In the genomic region with DNA sequence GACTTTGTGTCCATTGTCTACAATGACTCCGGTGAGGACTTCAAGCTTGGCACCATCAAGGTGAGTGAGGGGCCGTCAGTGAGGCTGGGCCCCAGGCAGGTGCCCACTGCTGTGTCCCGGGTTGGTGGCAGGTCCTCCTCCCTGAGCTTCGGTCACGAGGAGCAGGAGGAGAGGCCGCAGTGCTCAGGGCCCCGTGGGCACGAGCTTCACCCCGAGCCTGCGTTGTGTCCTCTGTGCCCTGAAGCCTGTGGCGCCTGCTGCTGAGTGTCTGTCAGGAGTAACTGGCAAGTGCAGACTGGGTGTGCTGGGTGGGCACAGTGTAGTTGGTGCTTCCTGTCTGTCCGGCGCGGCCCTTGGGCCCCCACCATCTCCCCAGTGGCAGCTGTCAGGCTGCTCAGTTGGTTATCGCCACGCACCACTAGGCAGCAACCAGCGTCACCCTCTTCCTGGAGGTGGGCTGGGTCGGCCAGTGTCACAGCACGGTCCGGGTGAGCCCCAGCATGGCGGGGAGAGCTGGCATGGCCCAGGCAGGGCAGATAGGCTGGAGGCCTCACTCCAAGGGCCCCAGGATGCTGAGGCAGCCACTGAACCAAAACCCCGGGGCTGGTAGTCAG, we compare ENCODE assay signal across 21 cellular contexts. TPM values are rescaled to one million over a fixed set of nuclear protein-coding genes. Genes with fewer than 3 reads are reported as not detected.
DNase-seq lines count a peak whose midpoint lies in the region; ATAC-seq, FAIRE-seq and TF ChIP-seq lines count a peak whose summit lies in the region.
"Had no signal": no experiment of that assay in that cellular context is flagged by ENCODE, and none has a peak within 500 bp of the region (broad histone marks: within the 10 kb centered on the region; RNA-seq: fewer than 3 reads in every experiment).

No MANE protein-coding gene starts in this region.

- no peak overlapping the region for H3K4ac ChIP-seq in IMR-90 (ENCODE audit: low read depth, low read length)

- TF ChIP-seq RAD21 in IMR-90 (IDR thresholded peaks at IDR 0.05; ENCODE audit: low read length), result no peak
- no peak for TF ChIP-seq RAD21 in K562 (CRISPR knock-in tag; conservative IDR thresholded peaks at IDR 0.05 in 1 of 2, IDR thresholded peaks at IDR 0.05 in 1 of 2)

- POLR2A ChIA-PET in IMR-90 (lab: Charles Lee; ENCODE audit: unreplicated experiment) (no interaction called here), K562 (lab: Yijun Ruan, JAX) (interaction anchor here (1.0 to 1.4 kb wide), 2 partner anchors 39 to 66 kb away, joined by 3 to 4 read pairs; a partner anchor contains a TSS)

- H4K20me1 ChIP-seq in BLaER1, result peaks cover 58% of the 10 kb centered on the region
- peaks cover 25% of the 10 kb centered on the region for H4K20me1 ChIP-seq in IMR-90 (ENCODE audit: insufficient read depth, low read length)
- H4K20me1 ChIP-seq in K562 (replicated peaks; ENCODE audit: control insufficient read depth, insufficient read depth, low read length), result no peaks in the 10 kb centered on the region

- no peak for ATAC-seq in IMR-90 (ENCODE audit: low read depth)
- no peak for ATAC-seq in K562
- no peak for ATAC-seq in GM19467 (IDR thresholded peaks at IDR 0.05; ENCODE audit: unreplicated experiment)

- in situ Hi-C loops in IMR-90 (cut with MboI; ENCODE audit: low sequenced_read_pairs), result no loop called here
- in situ Hi-C loops in K562 (cut with MboI), result loop anchor here (10.0 kb wide), 1 partner anchor 58 kb away; a partner anchor contains a TSS

- no peak overlapping the region for H4K91ac ChIP-seq in IMR-90 (ENCODE audit: insufficient read depth, low read depth, low read length)

- no peak overlapping the region for H2BK120ac ChIP-seq in IMR-90 (ENCODE audit: low read depth, low read length)

- no peaks in the 10 kb centered on the region for H3K79me2 ChIP-seq in K562 (ENCODE audit: control insufficient read depth, insufficient read depth, low read length)

- H3K36me3 ChIP-seq in BLaER1 (peaks cover 81% of the 10 kb centered on the region), IMR-90 (ENCODE audit: control insufficient read depth, insufficient read depth, low read length) (peaks cover 89% of the 10 kb centered on the region), K562 (ENCODE audit: control insufficient read depth, insufficient read depth, low read length) (peaks cover 70% of the 10 kb centered on the region; the same call in 2 of the 3 replicates), prostate gland (peaks cover 0 to 20% of the 10 kb centered on the region in 2 donors)

- no peak overlapping the region for H2BK5ac ChIP-seq in IMR-90 (ENCODE audit: low read depth, low read length, poor library complexity, severe bottlenecking)

- H2AK9ac ChIP-seq in IMR-90 (replicated peaks; ENCODE audit: low read depth, low read length, poor library complexity), result peak overlapping the region; percentile 71

- peaks cover 75% of the 10 kb centered on the region for H3K4me1 ChIP-seq in BLaER1
- H3K4me1 ChIP-seq in IMR-90 (ENCODE audit: control insufficient read depth, insufficient read depth, low read length), result peaks cover 3% of the 10 kb centered on the region; the same call in 1 of the 2 replicates
- H3K4me1 ChIP-seq in K562 (replicated peaks in 1 of 2; ENCODE audit: control insufficient read depth in 2 of 2, insufficient read depth in 2 of 2, low read length in 2 of 2), result peaks cover 0 to 40% of the 10 kb centered on the region in 2 experiments; a peak in 2 of 5 replicates
- H3K4me1 ChIP-seq in prostate gland (replicated peaks), result peaks cover 36% of the 10 kb centered on the region

- H3K18ac ChIP-seq in IMR-90 (ENCODE audit: low read depth, low read length), result no peak overlapping the region

- H3K27me3 ChIP-seq in BLaER1 (no peaks in the 10 kb centered on the region), IMR-90 (ENCODE audit: control insufficient read depth, insufficient read depth, low read length) (no peaks in the 10 kb centered on the region), K562 (ENCODE audit: control insufficient read depth in 2 of 2, insufficient read depth in 2 of 2, low read length in 2 of 2) (no peaks in the 10 kb centered on the region), prostate gland (replicated peaks; ENCODE audit: insufficient read depth) (no peaks in the 10 kb centered on the region)

- no peak overlapping the region for H2BK20ac ChIP-seq in IMR-90 (ENCODE audit: low read depth, low read length)

- H4K8ac ChIP-seq in IMR-90 (ENCODE audit: low read depth in 2 of 2, low read length in 2 of 2), result no peak overlapping the region

- H3K27ac ChIP-seq in BLaER1, result peak overlapping the region; percentile 84
- H3K27ac ChIP-seq in IMR-90 (ENCODE audit: insufficient read depth, low read length), result no peak overlapping the region
- H3K27ac ChIP-seq in K562 (ENCODE audit: extremely low read depth, low read depth, low read length), result no peak overlapping the region
- peak overlapping the region; percentile 88 to 92 for H3K27ac ChIP-seq in prostate gland
- H3K27ac ChIP-seq: HL-60, PC-9 had no signal

- H3K9ac ChIP-seq in BLaER1 (peak overlapping the region; percentile 65), IMR-90 (ENCODE audit: low read depth, low read length) (no peak overlapping the region), K562 (ENCODE audit: insufficient read depth in 1 of 2, low read depth in 2 of 2, low read length in 2 of 2) (no peak overlapping the region)

- intact Hi-C loops in IMR-90 (cut with micrococcal nuclease), result no loop called here
- intact Hi-C loops in K562 (cut with micrococcal nuclease), result no loop called here
- intact Hi-C loops in prostate gland (cut with DNase I), result no loop called here
- intact Hi-C loops in lower leg skin (cut with DNase I; ENCODE audit: low total_unique reads), result loop anchor here (10.0 kb wide), 1 partner anchor 52 kb away; no protein-coding TSS in a partner anchor

- no peaks in the 10 kb centered on the region for H3K9me1 ChIP-seq in IMR-90 (ENCODE audit: insufficient read depth, low read length)
- H3K9me1 ChIP-seq in K562 (ENCODE audit: control insufficient read depth, insufficient read depth, low read length), result no peaks in the 10 kb centered on the region

- FAIRE-seq in K562 (lab: Jason Lieb, UNC), result no peak
- FAIRE-seq: HTR-8/SVneo had no signal

- 94% methylated on average over 13 of the region's 22 CpGs; no CpG with 5 or more reads in 1 of the 2 experiments for WGBS in IMR-90 (ENCODE audit: extremely low coverage in 2 of 2, insufficient read length in 1 of 2), 2 experiments
- 98% methylated on average over 17 of the region's 22 CpGs for WGBS in K562 (ENCODE audit: insufficient coverage, low coverage, missing lambda C conversion rate)
- WGBS in prostate gland, result 88% methylated on average over 21 of the region's 22 CpGs
- WGBS in lower leg skin, 2 donors, result 82% methylated on average over 13 to 22 of the region's 22 CpGs

- no peak for TF ChIP-seq EP300 in K562 (IDR thresholded peaks at IDR 0.05; ENCODE audit: low read length)

- dilution Hi-C loops in IMR-90 (cut with HindIII; ENCODE audit: low sequenced_read_pairs, unreplicated experiment), result no loop called here

- no peak overlapping the region for H4K5ac ChIP-seq in IMR-90 (ENCODE audit: low read depth, low read length)

- no peak overlapping the region for H2AK5ac ChIP-seq in IMR-90 (ENCODE audit: low read depth, low read length)

- no peak overlapping the region for H2BK15ac ChIP-seq in IMR-90 (ENCODE audit: low read depth, low read length)

- H3K23ac ChIP-seq in IMR-90 (ENCODE audit: low read depth, low read length), result no peak overlapping the region

- H3K56ac ChIP-seq in IMR-90 (ENCODE audit: extremely low read depth, insufficient read depth, low read length), result no peak overlapping the region

- TF ChIP-seq POLR2A in IMR-90 (IDR thresholded peaks at IDR 0.05; ENCODE audit: low read depth, low read length) (no peak), K562 (conservative IDR thresholded peaks at IDR 0.05) (no peak; the same call in 1 of the 2 replicates), prostate gland (IDR thresholded peaks at IDR 0.05) (no peak), lower leg skin (IDR thresholded peaks at IDR 0.05) (no peak)

- BruUV-seq in IMR-90 (replicated peaks; lab: Mats Ljungman, UMichigan) (no TSS peak), K562 (replicated peaks; lab: Mats Ljungman, UMichigan) (no TSS peak)

- DNase-seq in IMR-90 (no peak), K562 (ENCODE audit: extremely low read depth in 1 of 4, low spot score in 3 of 4) (no peak), prostate gland (ENCODE audit: low spot score) (no peak), lower leg skin (ENCODE audit: low spot score in 2 of 2) (no peak), NCI-H69 (lab: John Stamatoyannopoulos, UW) (no peak), NCI-H2029 (lab: John Stamatoyannopoulos, UW) (no peak)
- DNase-seq: Caco-2; CD4-positive, CD25-positive, alpha-beta regulatory T cell; DMS153; H9; KBM-7; NCI-H1048; NCI-H146; NCI-H2081 treated with DMSO at 0.1 percent for 48 hours; NCI-H510A; NCI-H82; PC-9 had no signal

- peaks cover 0 to 3% of the 10 kb centered on the region in 2 experiments; a peak in 1 of 4 replicates for H3K79me1 ChIP-seq in IMR-90 (ENCODE audit: low read depth in 1 of 2, low read length in 2 of 2)

- H3K9me3 ChIP-seq in BLaER1 (no peaks in the 10 kb centered on the region), IMR-90 (ENCODE audit: control insufficient read depth, insufficient read depth, low read length) (no peaks in the 10 kb centered on the region), K562 (replicated peaks; ENCODE audit: control insufficient read depth, insufficient read depth, low read depth, low read length) (no peaks in the 10 kb centered on the region), prostate gland (no peaks in the 10 kb centered on the region)
- H3K9me3 ChIP-seq: Caco-2 had no signal

- peak overlapping the region; percentile 21 for H2AFZ ChIP-seq in IMR-90 (replicated peaks; ENCODE audit: low read length, poor library complexity)
- H2AFZ ChIP-seq in K562 (ENCODE audit: low read depth, low read length), result no peak overlapping the region
- H2AFZ ChIP-seq: PC-9 had no signal

- H3K4me3 ChIP-seq in BLaER1 (peak overlapping the region; percentile 46), IMR-90 (ENCODE audit: insufficient read depth, low read depth, low read length) (no peak overlapping the region), K562 (no peak overlapping the region), prostate gland (no peak overlapping the region), lower leg skin (ENCODE audit: low read depth, poor library complexity, severe bottlenecking) (no peak overlapping the region)
- H3K4me3 ChIP-seq: PC-9 had no signal

- no peak overlapping the region for H3K14ac ChIP-seq in IMR-90 (replicated peaks; ENCODE audit: low read depth, low read length)

- CTCF ChIA-PET in IMR-90 (lab: Yijun Ruan, JAX) (no interaction called here), K562 (lab: Yijun Ruan, JAX; ENCODE audit: low intra/inter-chr PET ratio) (no interaction called here)

- peak overlapping the region; percentile 98 for H3K4me2 ChIP-seq in BLaER1
- no peak overlapping the region for H3K4me2 ChIP-seq in IMR-90 (ENCODE audit: low read depth, low read length)
- H3K4me2 ChIP-seq in K562 (ENCODE audit: insufficient read depth, low read length), result no peak overlapping the region
- H3K4me2 ChIP-seq: PC-9 had no signal

- no peak for TF ChIP-seq CTCF in IMR-90 (conservative IDR thresholded peaks at IDR 0.05; ENCODE audit: low read depth, low read length)
- TF ChIP-seq CTCF in K562 (IDR thresholded peaks at IDR 0.05 in 2 of 3, conservative IDR thresholded peaks at IDR 0.05 in 1 of 3; ENCODE audit: insufficient read depth in 2 of 3, low read depth in 1 of 3, low read length in 3 of 3), result no peak
- TF ChIP-seq CTCF in prostate gland (IDR thresholded peaks at IDR 0.05), result no peak
- no peak for TF ChIP-seq CTCF in lower leg skin (IDR thresholded peaks at IDR 0.05)

RNA-seq across cellular contexts. Expression of a gene that starts 39.1 kb away (rescaled TPM):
- total RNA-seq in IMR-90 (2012; rRNA removed) (22.8 and 31.4 TPM in 2 replicates), K562 (2014; rRNA removed) (20.3 and 28.1 TPM in 2 replicates), K562 (2014; rRNA removed; fragmentation: Illumina TruSeq; extraction: Trizol) (15.0 and 20.1 TPM in 2 replicates), K562 (2015; rRNA removed; fragmentation: Illumina TruSeq; extraction: Trizol) (16.6 and 19.6 TPM in 2 replicates), K562 (2021) (65.8 and 68.1 TPM in 2 replicates), prostate gland (100 to 1,000 TPM in 1 of 2 donors, 10 to 100 TPM in 1; 86.3 to 168 TPM), lower leg skin (100 to 1,000 TPM in 1 of 4 donors, 10 to 100 TPM in 3; 56.7 to 130 (median 65.1) TPM)
- polyA plus RNA-seq in IMR-90 (2012; rRNA removed) (88.6 and 95.9 TPM in 2 replicates), K562 (2011; rRNA removed) (15.5 and 35.5 TPM in 2 replicates), K562 (2014; fragmentation: Illumina TruSeq; extraction: Trizol) (27.8 and 35.8 TPM in 2 replicates), K562 (2014; fragmentation: Nextera tagmentation; extraction: Ambion mirVana) (1 to 10 TPM; 1.3 to 2.3 TPM), K562 (2014; rRNA removed) (32.0 and 35.2 TPM in 2 replicates)
- 51.7 and 66.3 TPM in 2 replicates for polyA plus RNA-seq in IMR-90 (2012; cell fraction: cytosol; rRNA removed)
- 202 and 503 TPM in 2 replicates for polyA plus RNA-seq in IMR-90 (2012; cell fraction: nucleus; rRNA removed; ENCODE audit: low replicate concordance)
- total RNA-seq in K562 (2011; cell fraction: chromatin; rRNA removed; ENCODE audit: low replicate concordance), result 274 and 710 TPM in 2 replicates
- 311 and 338 TPM in 2 replicates for total RNA-seq in K562 (2011; cell fraction: nucleolus; rRNA removed)
- total RNA-seq in K562 (2011; cell fraction: nucleoplasm; rRNA removed), result 244 and 254 TPM in 2 replicates
- polyA plus RNA-seq in K562 (2011; cell fraction: cytosol; rRNA removed), result 21.9 and 33.6 TPM in 2 replicates
- polyA plus RNA-seq in K562 (2011; cell fraction: nucleus; rRNA removed), result 157 and 220 TPM in 2 replicates
- 46.9 and 75.1 TPM in 2 replicates for polyA plus RNA-seq in K562 (2012)
- polyA minus RNA-seq in K562 (2011; rRNA and poly(A)+ RNA removed), result 41.8 and 43.8 TPM in 2 replicates
- polyA minus RNA-seq in K562 (2011; cell fraction: cytosol; rRNA and poly(A)+ RNA removed), result 49.2 and 80.8 TPM in 2 replicates
- 48.9 and 58.8 TPM in 2 replicates for polyA minus RNA-seq in K562 (2011; cell fraction: nucleus; rRNA and poly(A)+ RNA removed)

RNA-seq across cellular contexts. Expression of a gene that starts 39.3 kb away (rescaled TPM):
- total RNA-seq in IMR-90 (2012; rRNA removed), result 22.8 and 28.1 TPM in 2 replicates
- 28.0 and 33.3 TPM in 2 replicates for polyA plus RNA-seq in IMR-90 (2012; rRNA removed)
- 46.3 and 54.8 TPM in 2 replicates for polyA plus RNA-seq in IMR-90 (2012; cell fraction: cytosol; rRNA removed)
- 20.6 and 53.2 TPM in 2 replicates for polyA plus RNA-seq in IMR-90 (2012; cell fraction: nucleus; rRNA removed; ENCODE audit: low replicate concordance)
- total RNA-seq in K562 (2011; cell fraction: chromatin; rRNA removed; ENCODE audit: low replicate concordance), result 7.3 and 19.8 TPM in 2 replicates
- 25.7 and 29.0 TPM in 2 replicates for total RNA-seq in K562 (2011; cell fraction: nucleolus; rRNA removed)
- total RNA-seq in K562 (2011; cell fraction: nucleoplasm; rRNA removed), result 12.0 and 20.0 TPM in 2 replicates
- total RNA-seq in K562 (2014; rRNA removed), result 58.8 and 76.7 TPM in 2 replicates
- total RNA-seq in K562 (2014; rRNA removed; fragmentation: Illumina TruSeq; extraction: Trizol), result 3.6 and 6.7 TPM in 2 replicates
- 27.9 and 30.6 TPM in 2 replicates for total RNA-seq in K562 (2015; rRNA removed; fragmentation: Illumina TruSeq; extraction: Trizol)
- 43.5 and 54.2 TPM in 2 replicates for total RNA-seq in K562 (2021)
- polyA plus RNA-seq in K562 (2011; rRNA removed), result 17.6 and 27.0 TPM in 2 replicates
- 49.2 and 100 TPM in 2 replicates for polyA plus RNA-seq in K562 (2011; cell fraction: cytosol; rRNA removed)
- polyA plus RNA-seq in K562 (2011; cell fraction: nucleus; rRNA removed), result 20.3 and 30.8 TPM in 2 replicates
- 27.8 and 29.2 TPM in 2 replicates for polyA plus RNA-seq in K562 (2012)
- 11.4 and 20.2 TPM in 2 replicates for polyA plus RNA-seq in K562 (2014; fragmentation: Illumina TruSeq; extraction: Trizol)
- polyA plus RNA-seq in K562 (2014; fragmentation: Nextera tagmentation; extraction: Ambion mirVana), result 1 to 10 TPM; 1.1 to 4.7 TPM
- 45.0 and 52.8 TPM in 2 replicates for polyA plus RNA-seq in K562 (2014; rRNA removed)
- 5.4 and 8.8 TPM in 2 replicates for polyA minus RNA-seq in K562 (2011; rRNA and poly(A)+ RNA removed)
- polyA minus RNA-seq in K562 (2011; cell fraction: cytosol; rRNA and poly(A)+ RNA removed), result 14.4 and 19.7 TPM in 2 replicates
- polyA minus RNA-seq in K562 (2011; cell fraction: nucleus; rRNA and poly(A)+ RNA removed), result 7.1 TPM in 2 replicates
- total RNA-seq in prostate gland, result 10 to 100 TPM; 16.4 to 24.9 TPM
- total RNA-seq in lower leg skin, result 10 to 100 TPM in 3 of 4 donors, 1 to 10 TPM in 1; 5.8 to 29.9 (median 21.5) TPM

RNA-seq across cellular contexts. Expression of a gene that starts 48.8 kb away (rescaled TPM):
- 7.9 and 15.6 TPM in 2 replicates for total RNA-seq in IMR-90 (2012; rRNA removed)
- polyA plus RNA-seq in IMR-90 (2012; rRNA removed), result 97.3 and 118 TPM in 2 replicates
- polyA plus RNA-seq in IMR-90 (2012; cell fraction: cytosol; rRNA removed), result 53.6 and 146 TPM in 2 replicates
- polyA plus RNA-seq in IMR-90 (2012; cell fraction: nucleus; rRNA removed; ENCODE audit: low replicate concordance), result 423 and 1,655 TPM in 2 replicates
- 153 and 616 TPM in 2 replicates for total RNA-seq in K562 (2011; cell fraction: chromatin; rRNA removed; ENCODE audit: low replicate concordance)
- 429 and 449 TPM in 2 replicates for total RNA-seq in K562 (2011; cell fraction: nucleolus; rRNA removed)
- total RNA-seq in K562 (2011; cell fraction: nucleoplasm; rRNA removed), result 168 and 178 TPM in 2 replicates
- 35.9 and 37.1 TPM in 2 replicates for total RNA-seq in K562 (2014; rRNA removed)
- 4.5 and 7.0 TPM in 2 replicates for total RNA-seq in K562 (2014; rRNA removed; fragmentation: Illumina TruSeq; extraction: Trizol)
- total RNA-seq in K562 (2015; rRNA removed; fragmentation: Illumina TruSeq; extraction: Trizol), result 20.2 and 23.9 TPM in 2 replicates
- 65.5 and 93.5 TPM in 2 replicates for total RNA-seq in K562 (2021)
- polyA plus RNA-seq in K562 (2011; rRNA removed), result 12.6 and 21.4 TPM in 2 replicates
- polyA plus RNA-seq in K562 (2011; cell fraction: cytosol; rRNA removed), result 19.4 and 51.6 TPM in 2 replicates
- 204 and 342 TPM in 2 replicates for polyA plus RNA-seq in K562 (2011; cell fraction: nucleus; rRNA removed)
- 41.5 and 96.4 TPM in 2 replicates for polyA plus RNA-seq in K562 (2012)
- 6.9 and 21.8 TPM in 2 replicates for polyA plus RNA-seq in K562 (2014; fragmentation: Illumina TruSeq; extraction: Trizol)
- under 1 TPM; 0.23 to 0.28 TPM for polyA plus RNA-seq in K562 (2014; fragmentation: Nextera tagmentation; extraction: Ambion mirVana)
- 42.3 and 54.4 TPM in 2 replicates for polyA plus RNA-seq in K562 (2014; rRNA removed)
- polyA minus RNA-seq in K562 (2011; rRNA and poly(A)+ RNA removed), result 11.9 and 18.2 TPM in 2 replicates
- 46.2 and 53.6 TPM in 2 replicates for polyA minus RNA-seq in K562 (2011; cell fraction: cytosol; rRNA and poly(A)+ RNA removed)
- polyA minus RNA-seq in K562 (2011; cell fraction: nucleus; rRNA and poly(A)+ RNA removed), result 87.5 and 110 TPM in 2 replicates
- 100 to 1,000 TPM; 205 to 349 TPM for total RNA-seq in prostate gland
- total RNA-seq in lower leg skin, result 100 to 1,000 TPM; 125 to 266 (median 192) TPM

Comparison
In these comparisons a context has a peak if more than half of its experiments do, and no peak if none do; other contexts are left out.
1. H3K27ac ChIP-seq: peak in BLaER1 (single experiment) and prostate gland (2 of 2); none in IMR-90 (single experiment) and K562 (single experiment).